27 cellular contexts compared by ENCODE assay signal in the genomic region with DNA sequence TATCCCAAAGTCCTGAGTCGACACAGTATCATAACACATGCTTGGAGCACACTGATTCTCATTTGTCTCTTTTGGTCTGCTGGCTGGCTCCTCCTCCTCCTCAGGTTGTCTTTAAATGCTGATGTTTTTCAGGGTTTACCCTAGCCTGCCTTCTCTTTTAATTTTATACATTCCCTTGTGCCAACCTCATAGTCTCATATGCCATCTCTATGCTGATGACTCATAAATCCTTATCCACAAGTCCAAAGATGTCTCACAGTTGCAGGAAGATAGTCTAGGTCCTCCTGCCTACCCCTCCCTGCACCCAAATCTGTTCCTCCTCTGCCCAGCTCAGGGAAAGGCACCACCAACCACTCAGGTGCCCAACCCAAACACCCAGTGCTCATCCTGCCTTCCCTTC.
A peak's percentile ranks its signal among the peaks of the same experiment; 100 is the strongest.
DNase-seq lines count a peak whose midpoint lies in the region; ATAC-seq and TF ChIP-seq lines count a peak whose summit lies in the region.
"Had no signal": no experiment of that assay in that cellular context is flagged by ENCODE, and none has a peak within 500 bp of the region (broad histone marks: within the 10 kb centered on the region; RNA-seq: fewer than 3 reads in every experiment).

No MANE protein-coding gene starts in this region.

- H3K9ac ChIP-seq in neuronal stem cell (ENCODE audit: low read depth, low read length, poor library complexity): no peak overlapping the region

- no CpG with 5 or more reads among the region's 1 CpG for WGBS in neuronal stem cell (ENCODE audit: extremely low coverage in 2 of 2, insufficient read length in 2 of 2, insufficient replicate concordance in 1 of 2), 2 donors
- 74 to 89% (median 84%) methylated on average over 1 of the region's 1 CpG for whole genome bisulfite sequencing in stomach, 5 donors

- TF ChIP-seq EP300 in stomach (IDR thresholded peaks at IDR 0.05): no peak

- H2BK5ac ChIP-seq in neuronal stem cell (ENCODE audit: low read length): no peak overlapping the region

- H3K79me1 ChIP-seq in neuronal stem cell (ENCODE audit: low read depth, low read length): peaks cover 4% of the 10 kb centered on the region

- no peak overlapping the region for H2AK5ac ChIP-seq in neuronal stem cell (ENCODE audit: low read depth, low read length)

- H3K36me3 ChIP-seq in neuronal stem cell (replicated peaks in 1 of 2; ENCODE audit: control insufficient read depth in 2 of 2, insufficient read depth in 2 of 2, low read length in 2 of 2) (peaks cover 0 to 20% of the 10 kb centered on the region in 2 donors), stomach (no peaks in the 10 kb centered on the region)
- H3K36me3 ChIP-seq: ascending aorta, ovary, Peyer's patch had no signal

- H4K91ac ChIP-seq in neuronal stem cell (ENCODE audit: low read depth, low read length, poor library complexity): no peak overlapping the region

- H3K4me3 ChIP-seq in epithelial cell of esophagus (ENCODE audit: low read length): no peak overlapping the region
- H3K4me3 ChIP-seq in neuronal stem cell (ENCODE audit: low read length in 2 of 2): no peak overlapping the region
- H3K4me3 ChIP-seq in stomach: no peak overlapping the region
- H3K4me3 ChIP-seq: ascending aorta, K562, lung, ovary, Peyer's patch, testis had no signal

- no peak overlapping the region for H3K4me2 ChIP-seq in neuronal stem cell (ENCODE audit: insufficient read depth, low read length, poor library complexity, severe bottlenecking)

- peaks cover 5 to 6% of the 10 kb centered on the region in 2 donors for H3K4me1 ChIP-seq in neuronal stem cell (ENCODE audit: control insufficient read depth in 2 of 2, insufficient read depth in 1 of 2, low read depth in 1 of 2, low read length in 2 of 2)
- no peaks in the 10 kb centered on the region for H3K4me1 ChIP-seq in stomach
- H3K4me1 ChIP-seq: ascending aorta, Peyer's patch, testis had no signal

- no peak overlapping the region for H2BK12ac ChIP-seq in neuronal stem cell (ENCODE audit: low read length)

- H2BK120ac ChIP-seq in neuronal stem cell (ENCODE audit: low read depth, low read length): no peak overlapping the region

- H3K27ac ChIP-seq in neuronal stem cell (replicated peaks; ENCODE audit: low read length) (no peak overlapping the region), stomach (no peak overlapping the region)
- H3K27ac ChIP-seq: ascending aorta, ovary, Peyer's patch, testis had no signal

- H3K4ac ChIP-seq in neuronal stem cell (ENCODE audit: low read length): no peak overlapping the region

- H3K9me3 ChIP-seq in neuronal stem cell (replicated peaks in 1 of 2; ENCODE audit: control insufficient read depth in 2 of 2, insufficient read depth in 1 of 2, low read depth in 1 of 2, low read length in 2 of 2) (no peaks in the 10 kb centered on the region), stomach (no peaks in the 10 kb centered on the region)
- H3K9me3 ChIP-seq: ascending aorta, ovary, Peyer's patch, testis had no signal

- no peak overlapping the region for H3K18ac ChIP-seq in neuronal stem cell (ENCODE audit: low read length)

- no peak overlapping the region for H3K23ac ChIP-seq in neuronal stem cell (ENCODE audit: low read depth, low read length, poor library complexity)

- DNase-seq in HS-27A (ENCODE audit: low read depth) (peak; percentile 8), RPMI7951 (ENCODE audit: low read depth) (peak; percentile 48), epithelial cell of esophagus (ENCODE audit: low read depth) (peak; percentile 58), omental fat pad (ENCODE audit: low spot score) (no peak), NCI-H146 (lab: John Stamatoyannopoulos, UW) (no peak), neuronal stem cell (ENCODE audit: low spot score) (no peak), stomach (no peak), retina (no peak)
- DNase-seq: activated CD4-positive, alpha-beta T cell treated with anti-CD3 and anti-CD28 coated beads, Interleukin-2, amount 10 ng/mL, durations not matched to agents 24 days and 14 days; activated CD8-positive, alpha-beta memory T cell treated with anti-CD3 and anti-CD28 coated beads for 24 hours; activated effector memory CD4-positive, alpha-beta T cell treated with Interleukin-2 at 50 U/mL for 16 hours; activated T-cell treated with anti-CD3 and anti-CD28 coated beads for 4 hours; C1 segment of cervical spinal cord; GOT3; NCI-H2081; NCI-H345; NCI-H748 treated with DMSO at 0.1 percent for 48 hours; ovary; Peyer's patch; small intestine; stimulated activated CD4-positive, alpha-beta T cell treated with anti-CD3 and anti-CD28 coated beads, Interleukin-1b, Interleukin-23, amount 100 ng/mL, for 48 hours; stimulated activated naive CD8-positive, alpha-beta T cell treated with anti-CD3 and anti-CD28 coated beads, Interleukin-15, Interleukin-2, amounts not matched to agents 100 U/mL and 50 U/mL, for 24 hours; testis had no signal

- H3K27me3 ChIP-seq in neuronal stem cell (ENCODE audit: control insufficient read depth in 3 of 3, insufficient read depth in 3 of 3, low read depth in 1 of 3, low read length in 3 of 3) (no peaks in the 10 kb centered on the region), stomach (no peaks in the 10 kb centered on the region)
- H3K27me3 ChIP-seq: ascending aorta, ovary, Peyer's patch, testis had no signal

- no peak overlapping the region for H2AFZ ChIP-seq in neuronal stem cell (ENCODE audit: low read length)

- TF ChIP-seq CTCF in epithelial cell of esophagus (IDR thresholded peaks at IDR 0.05; ENCODE audit: insufficient read depth, low read depth, low read length, missing control alignments): no peak
- no peak for TF ChIP-seq CTCF in omental fat pad (IDR thresholded peaks at IDR 0.05)
- TF ChIP-seq CTCF in stomach (IDR thresholded peaks at IDR 0.05): no peak

- intact Hi-C loops in stomach (cut with DNase I; ENCODE audit: low total_unique reads): no loop called here

- no peak for TF ChIP-seq POLR2A in stomach (IDR thresholded peaks at IDR 0.05)

- no peak overlapping the region for H2BK15ac ChIP-seq in neuronal stem cell (ENCODE audit: low read length)

- no peak overlapping the region for H4K8ac ChIP-seq in neuronal stem cell (ENCODE audit: low read depth, low read length)

- H3K14ac ChIP-seq in neuronal stem cell (ENCODE audit: low read length): no peak overlapping the region

- peak; percentile 28 for ATAC-seq in omental fat pad (ENCODE audit: low FRiP score)
- ATAC-seq: K562; stimulated activated naive CD8-positive, alpha-beta T cell treated with anti-CD3 and anti-CD28 coated beads, Interleukin-15, Interleukin-2, amounts not matched to agents 100 U/mL and 50 U/mL, for 24 hours; WTC11 had no signal

Comparison
In these comparisons a context has a peak if more than half of its experiments do, and no peak if none do; other contexts are left out.
1. DNase-seq: peak in HS-27A (single experiment), RPMI7951 (single experiment) and epithelial cell of esophagus (single experiment); none in omental fat pad (single experiment), NCI-H146 (single experiment), neuronal stem cell (single experiment), stomach (single experiment) and retina (single experiment).